In genomic region chr2:9234680-9235387, GRCh38 we compare ENCODE assay signal across 1 cellular context.
TF ChIP-seq lines count a peak whose summit lies in the region.

No MANE protein-coding gene starts in this region.

TF ChIP-seq in HepG2, 621 proteins besides CTCF, POLR2A, EP300 and RAD21 (continued from another document and continues in another):
- TF ChIP-seq TFDP1 (CRISPR knock-in tag; IDR thresholded peaks at IDR 0.05; ENCODE audit: borderline replicate concordance): no peak
- TF ChIP-seq NR2F2 (IDR thresholded peaks at IDR 0.05; ENCODE audit: borderline replicate concordance, low read depth): no peak
- TF ChIP-seq ZSCAN12 (CRISPR knock-in tag; IDR thresholded peaks at IDR 0.05): no peak; the same call in 1 of the 2 replicates
- TF ChIP-seq MXD4 (CRISPR knock-in tag; IDR thresholded peaks at IDR 0.05): no peak
- 0 out of 2 replicates have a peak, but pooled peaks have one; percentile 19 for TF ChIP-seq MLX (CRISPR knock-in tag; IDR thresholded peaks at IDR 0.05)
- TF ChIP-seq ZNF614 (CRISPR knock-in tag; IDR thresholded peaks at IDR 0.05; ENCODE audit: borderline replicate concordance): peak; percentile 53; the same call in 1 of the 2 replicates
- TF ChIP-seq ZNF10 (CRISPR knock-in tag; IDR thresholded peaks at IDR 0.05; ENCODE audit: borderline replicate concordance, low read depth): no peak
- TF ChIP-seq NAIF1 (CRISPR knock-in tag; IDR thresholded peaks at IDR 0.05; ENCODE audit: borderline replicate concordance): no peak
- no peak for TF ChIP-seq GPN1 (CRISPR knock-in tag; IDR thresholded peaks at IDR 0.05; ENCODE audit: borderline replicate concordance)
- no peak for TF ChIP-seq TGIF2 (CRISPR knock-in tag; IDR thresholded peaks at IDR 0.05)
- no peak for TF ChIP-seq KLF11 (CRISPR knock-in tag; IDR thresholded peaks at IDR 0.05)
- TF ChIP-seq ZFP1 (CRISPR knock-in tag; IDR thresholded peaks at IDR 0.05): peak; percentile 21
- peak; percentile 66; the same call in 1 of the 2 replicates for TF ChIP-seq JUNB (CRISPR knock-in tag; IDR thresholded peaks at IDR 0.05; ENCODE audit: borderline replicate concordance)
- TF ChIP-seq CEBPB (IDR thresholded peaks at IDR 0.05; ENCODE audit: borderline replicate concordance, low read depth, low read length): no peak; the same call in 1 of the 2 replicates
- TF ChIP-seq NFE2 (CRISPR knock-in tag; IDR thresholded peaks at IDR 0.05): no peak
- TF ChIP-seq ZNF510 (CRISPR knock-in tag; IDR thresholded peaks at IDR 0.05; ENCODE audit: low read depth): no peak; the same call in 1 of the 2 replicates
- TF ChIP-seq KDM5A (IDR thresholded peaks at IDR 0.05; ENCODE audit: borderline replicate concordance, low read length): no peak; the same call in 1 of the 2 replicates
- peak; percentile 80; the same call in 1 of the 2 replicates for TF ChIP-seq RXRB (CRISPR knock-in tag; IDR thresholded peaks at IDR 0.05; ENCODE audit: borderline replicate concordance)
- TF ChIP-seq ZNF747 (CRISPR knock-in tag; IDR thresholded peaks at IDR 0.05; ENCODE audit: borderline replicate concordance): no peak
- 0 out of 2 replicates have a peak, but pooled peaks have one; percentile 10 for TF ChIP-seq KDM6A (CRISPR knock-in tag; IDR thresholded peaks at IDR 0.05; ENCODE audit: low read depth)
- TF ChIP-seq ZNF891 (CRISPR knock-in tag; IDR thresholded peaks at IDR 0.05): no peak
- TF ChIP-seq FOXJ3 (CRISPR knock-in tag; IDR thresholded peaks at IDR 0.05; ENCODE audit: borderline replicate concordance): no peak
- no peak for TF ChIP-seq MAF1 (CRISPR knock-in tag; IDR thresholded peaks at IDR 0.05; ENCODE audit: borderline replicate concordance)
- 0 out of 2 replicates have a peak, but pooled peaks have one; percentile 17 for TF ChIP-seq ZNF274 (CRISPR knock-in tag; IDR thresholded peaks at IDR 0.05)
- TF ChIP-seq ZBTB38 (CRISPR knock-in tag; IDR thresholded peaks at IDR 0.05): no peak
- 0 out of 2 replicates have a peak, but pooled peaks have one; percentile 16 for TF ChIP-seq ZNF276 (CRISPR knock-in tag; IDR thresholded peaks at IDR 0.05; ENCODE audit: low read depth)
- no peak for TF ChIP-seq POLR2AphosphoS5 (IDR thresholded peaks at IDR 0.05; ENCODE audit: low read depth, low read length)
- no peak for TF ChIP-seq ONECUT2 (CRISPR knock-in tag; IDR thresholded peaks at IDR 0.05)
- no peak for TF ChIP-seq RBM22 (optimal IDR thresholded peaks at IDR 0.05; ENCODE audit: low read length)
- TF ChIP-seq NR3C1 (CRISPR knock-in tag; IDR thresholded peaks at IDR 0.05): no peak
- no peak for TF ChIP-seq DBP (CRISPR knock-in tag; IDR thresholded peaks at IDR 0.05; ENCODE audit: not compliant biosample characterization)
- TF ChIP-seq ZBTB25 (CRISPR knock-in tag; IDR thresholded peaks at IDR 0.05): no peak
- TF ChIP-seq E2F1 (CRISPR knock-in tag; IDR thresholded peaks at IDR 0.05): no peak
- no peak for TF ChIP-seq IRF9 (CRISPR knock-in tag; IDR thresholded peaks at IDR 0.05; ENCODE audit: borderline replicate concordance)
- no peak for TF ChIP-seq SMAD1 (CRISPR knock-in tag; IDR thresholded peaks at IDR 0.05; ENCODE audit: borderline replicate concordance, low read depth)
- TF ChIP-seq HNRNPL (IDR thresholded peaks at IDR 0.05; ENCODE audit: low read depth, low read length): 0 out of 2 replicates have a peak, but pooled peaks have one; percentile 52
- no peak for TF ChIP-seq AGO1 (IDR thresholded peaks at IDR 0.05; ENCODE audit: low read depth, low read length, poor library complexity, severe bottlenecking)
- no peak for TF ChIP-seq MYPOP (CRISPR knock-in tag; IDR thresholded peaks at IDR 0.05)
- TF ChIP-seq ZMYM2 (CRISPR knock-in tag; IDR thresholded peaks at IDR 0.05): no peak
- no peak for TF ChIP-seq PRMT3 (CRISPR knock-in tag; IDR thresholded peaks at IDR 0.05; ENCODE audit: borderline replicate concordance, low read depth)
- no peak for TF ChIP-seq MIER3 (CRISPR knock-in tag; IDR thresholded peaks at IDR 0.05; ENCODE audit: borderline replicate concordance)
- TF ChIP-seq GMEB2 (CRISPR knock-in tag; IDR thresholded peaks at IDR 0.05; ENCODE audit: low read depth): no peak
- no peak for TF ChIP-seq ZNF431 (CRISPR knock-in tag; IDR thresholded peaks at IDR 0.05; ENCODE audit: borderline replicate concordance, low read depth)
- TF ChIP-seq ZSCAN5A (CRISPR knock-in tag; IDR thresholded peaks at IDR 0.05; ENCODE audit: borderline replicate concordance): no peak
- TF ChIP-seq SRY (CRISPR knock-in tag; IDR thresholded peaks at IDR 0.05): no peak
- peak; percentile 81; the same call in 1 of the 2 replicates for TF ChIP-seq HMG20A (CRISPR knock-in tag; IDR thresholded peaks at IDR 0.05; ENCODE audit: borderline replicate concordance)
- no peak for TF ChIP-seq CHD2 (IDR thresholded peaks at IDR 0.05; ENCODE audit: low read depth, low read length)
- no peak for TF ChIP-seq ZNF576 (CRISPR knock-in tag; IDR thresholded peaks at IDR 0.05)
- TF ChIP-seq ZNF414 (CRISPR knock-in tag; IDR thresholded peaks at IDR 0.05): no peak
- no peak for TF ChIP-seq SPEN (CRISPR knock-in tag; IDR thresholded peaks at IDR 0.05; ENCODE audit: low read depth)
- no peak for TF ChIP-seq GLI4 (CRISPR knock-in tag; IDR thresholded peaks at IDR 0.05; ENCODE audit: borderline replicate concordance)
- TF ChIP-seq ZNF292 (CRISPR knock-in tag; IDR thresholded peaks at IDR 0.05; ENCODE audit: borderline replicate concordance, low read depth): peak; percentile 61; the same call in 1 of the 2 replicates
- TF ChIP-seq FOXP4 (CRISPR knock-in tag; IDR thresholded peaks at IDR 0.05): peak; percentile 83
- TF ChIP-seq ZFP62 (CRISPR knock-in tag; IDR thresholded peaks at IDR 0.05): no peak
- TF ChIP-seq ZNF282 (IDR thresholded peaks at IDR 0.05; ENCODE audit: partially characterized antibody): no peak
